In the genomic region with DNA sequence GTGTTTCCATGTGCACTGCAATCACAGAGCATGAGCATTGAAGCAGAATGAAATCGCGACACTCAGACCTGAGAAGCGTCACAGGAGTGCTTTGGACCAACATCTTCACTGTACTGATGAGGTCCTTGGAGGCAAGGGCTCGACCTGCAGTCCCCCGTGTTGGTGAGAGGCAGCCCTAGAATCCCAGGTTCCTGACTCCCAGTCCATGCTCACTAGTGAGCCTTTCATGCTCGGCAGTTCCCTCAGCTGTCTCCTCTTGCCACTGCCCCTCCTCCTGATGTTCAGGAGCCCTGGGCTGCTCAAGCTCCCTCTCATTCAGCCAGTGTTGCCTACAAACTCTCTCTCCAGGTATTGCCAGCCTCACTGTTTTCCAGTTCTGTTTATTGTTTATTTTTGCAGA, we compare ENCODE assay signal across 26 cellular contexts.
"Had no signal": no experiment of that assay in that cellular context is flagged by ENCODE, and none has a peak within 500 bp of the region (broad histone marks: within the 10 kb centered on the region; RNA-seq: fewer than 3 reads in every experiment).

No MANE protein-coding gene starts in this region.

- H3K36me3 Mint-ChIP-seq: activated naive CD8-positive, alpha-beta T cell; natural killer cell; stimulated activated effector memory CD8-positive, alpha-beta T cell treated with anti-CD3 and anti-CD28 coated beads, Interleukin-12 subunit alpha, Interleukin-12 subunit beta, amount 100 ng/mL, for 72 hours; WTC11 had no signal

- H3K4me1 ChIP-seq: colonic mucosa had no signal

- H3K27me3 ChIP-seq: body of pancreas, cardiac muscle cell, colonic mucosa, stomach, thyroid gland had no signal

- H3K9me3 ChIP-seq: body of pancreas, colonic mucosa, neutrophil, stomach, thyroid gland had no signal

- DNase-seq: activated CD4-positive, alpha-beta T cell treated with anti-CD3 and anti-CD28 coated beads for 1 hour; activated CD4-positive, alpha-beta T cell treated with anti-CD3 and anti-CD28 coated beads, Interleukin-2, amount 50 U/mL, for 1 hour; activated effector memory CD4-positive, alpha-beta T cell treated with Interleukin-2 at 50 U/mL for 16 hours; activated naive CD4-positive, alpha-beta T cell treated with Interleukin-2 at 50 U/mL for 16 hours; activated T-cell treated with anti-CD3 and anti-CD28 coated beads for 4 hours; aorta; body of pancreas; cerebellar nuclear complex; colonic mucosa; effector memory CD4-positive, alpha-beta T cell; head of caudate nucleus; hippocampal formation; kidney; left colon; natural killer cell; small intestine; stimulated activated CD4-positive, alpha-beta T cell treated with anti-CD3 and anti-CD28 coated beads, Interleukin-4, amount 100 ng/mL, for 24 hours; stomach; T-helper 2 cell; thyroid gland had no signal

- H3K4me3 Mint-ChIP-seq: activated naive CD8-positive, alpha-beta T cell; mesothelial cell of epicardium; natural killer cell; stimulated activated effector memory CD8-positive, alpha-beta T cell treated with anti-CD3 and anti-CD28 coated beads, Interleukin-12 subunit alpha, Interleukin-12 subunit beta, amount 100 ng/mL, for 72 hours; WTC11 had no signal

- H3K4me1 Mint-ChIP-seq: natural killer cell; stimulated activated effector memory CD8-positive, alpha-beta T cell treated with anti-CD3 and anti-CD28 coated beads, Interleukin-12 subunit alpha, Interleukin-12 subunit beta, amount 100 ng/mL, for 72 hours had no signal

- H3K4me3 ChIP-seq: body of pancreas, cardiac muscle cell, colonic mucosa, stomach, thyroid gland had no signal

- H3K27ac ChIP-seq: body of pancreas, cardiac muscle cell, colonic mucosa, neutrophil, stomach, thyroid gland had no signal

- H3K27me3 Mint-ChIP-seq: activated naive CD8-positive, alpha-beta T cell had no signal

- H3K27ac Mint-ChIP-seq: natural killer cell; stimulated activated effector memory CD8-positive, alpha-beta T cell treated with anti-CD3 and anti-CD28 coated beads, Interleukin-12 subunit alpha, Interleukin-12 subunit beta, amount 100 ng/mL, for 72 hours; WTC11 had no signal

- H3K36me3 ChIP-seq: cardiac muscle cell, colonic mucosa, neutrophil, stomach, thyroid gland had no signal

- H3K9me3 Mint-ChIP-seq: natural killer cell; stimulated activated effector memory CD8-positive, alpha-beta T cell treated with anti-CD3 and anti-CD28 coated beads, Interleukin-12 subunit alpha, Interleukin-12 subunit beta, amount 100 ng/mL, for 72 hours had no signal
